In the genomic region with DNA sequence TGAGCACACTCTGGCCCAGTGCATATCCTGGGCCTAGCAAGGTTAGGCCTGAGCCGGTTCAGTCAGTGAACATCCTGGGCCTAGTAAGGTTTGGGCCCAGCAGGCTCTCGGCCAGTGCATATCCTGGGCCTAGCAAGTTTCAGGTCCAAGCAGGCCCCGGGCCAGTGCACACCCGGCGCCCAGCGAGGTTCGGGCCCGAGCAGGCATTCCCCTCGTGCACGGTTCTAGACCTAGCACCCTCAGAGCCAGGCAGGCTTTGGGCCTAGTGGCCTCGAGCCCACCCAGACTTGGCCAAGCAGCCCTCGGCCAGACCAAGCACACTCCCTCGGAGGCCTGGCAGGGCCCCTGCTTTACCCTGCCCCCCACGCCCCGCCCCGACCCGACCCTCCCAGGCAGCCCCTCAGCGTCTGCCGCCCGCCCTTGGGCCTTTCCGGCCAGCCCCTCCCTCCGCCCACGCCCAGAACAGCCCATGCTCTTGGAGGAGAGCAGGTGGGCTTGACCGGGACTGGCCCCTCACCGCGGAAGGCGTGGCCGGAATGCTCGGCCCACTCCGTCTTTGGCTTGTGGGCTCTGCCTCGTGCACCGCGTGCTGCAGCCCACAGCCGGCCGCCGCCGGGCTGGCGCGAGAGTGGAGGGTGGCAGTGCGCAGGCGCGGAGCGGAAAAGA, we compare ENCODE assay signal across 1 cellular context.
TF ChIP-seq lines count a peak whose summit lies in the region.

A gene with protein sequence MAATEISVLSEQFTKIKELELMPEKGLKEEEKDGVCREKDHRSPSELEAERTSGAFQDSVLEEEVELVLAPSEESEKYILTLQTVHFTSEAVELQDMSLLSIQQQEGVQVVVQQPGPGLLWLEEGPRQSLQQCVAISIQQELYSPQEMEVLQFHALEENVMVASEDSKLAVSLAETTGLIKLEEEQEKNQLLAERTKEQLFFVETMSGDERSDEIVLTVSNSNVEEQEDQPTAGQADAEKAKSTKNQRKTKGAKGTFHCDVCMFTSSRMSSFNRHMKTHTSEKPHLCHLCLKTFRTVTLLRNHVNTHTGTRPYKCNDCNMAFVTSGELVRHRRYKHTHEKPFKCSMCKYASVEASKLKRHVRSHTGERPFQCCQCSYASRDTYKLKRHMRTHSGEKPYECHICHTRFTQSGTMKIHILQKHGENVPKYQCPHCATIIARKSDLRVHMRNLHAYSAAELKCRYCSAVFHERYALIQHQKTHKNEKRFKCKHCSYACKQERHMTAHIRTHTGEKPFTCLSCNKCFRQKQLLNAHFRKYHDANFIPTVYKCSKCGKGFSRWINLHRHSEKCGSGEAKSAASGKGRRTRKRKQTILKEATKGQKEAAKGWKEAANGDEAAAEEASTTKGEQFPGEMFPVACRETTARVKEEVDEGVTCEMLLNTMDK (minus strand): TSS at position 630 of the 666 bp plus-strand sequence. CDS start 935 bp downstream, outside the sequence.

TF ChIP-seq in K562, 482 proteins besides CTCF, POLR2A, EP300 and RAD21 (continued from another document and continues in another):
- peak; percentile 48 for TF ChIP-seq FIP1L1 (IDR thresholded peaks at IDR 0.05; ENCODE audit: low read depth, low read length, poor library complexity, severe bottlenecking)
- TF ChIP-seq ERF (CRISPR knock-in tag; IDR thresholded peaks at IDR 0.05): peak; percentile 49; the same call in 1 of the 2 replicates
- TF ChIP-seq SRF (CRISPR knock-in tag; IDR thresholded peaks at IDR 0.05): 0 out of 4 replicates have a peak, but pooled peaks of 1 of the 2 experiments have one; percentile 25
- no peak for TF ChIP-seq ZFP1 (CRISPR knock-in tag; IDR thresholded peaks at IDR 0.05)
- peak; percentile 72; the same call in 1 of the 2 replicates for TF ChIP-seq AFF4 (CRISPR knock-in tag; IDR thresholded peaks at IDR 0.05)
- TF ChIP-seq KLF13 (tag; IDR thresholded peaks at IDR 0.05; ENCODE audit: borderline replicate concordance, low read depth): peak; percentile 41; the same call in 1 of the 2 replicates
- TF ChIP-seq CXXC5 (CRISPR knock-in tag; IDR thresholded peaks at IDR 0.05): peak; percentile 66
- TF ChIP-seq ETS1 (conservative IDR thresholded peaks at IDR 0.05; ENCODE audit: control insufficient read depth, low read depth, low read length): no peak
- peak; percentile 65; the same call in 1 of the 2 replicates for TF ChIP-seq ZNF124 (CRISPR knock-in tag; IDR thresholded peaks at IDR 0.05)
- TF ChIP-seq, protein P1, sequence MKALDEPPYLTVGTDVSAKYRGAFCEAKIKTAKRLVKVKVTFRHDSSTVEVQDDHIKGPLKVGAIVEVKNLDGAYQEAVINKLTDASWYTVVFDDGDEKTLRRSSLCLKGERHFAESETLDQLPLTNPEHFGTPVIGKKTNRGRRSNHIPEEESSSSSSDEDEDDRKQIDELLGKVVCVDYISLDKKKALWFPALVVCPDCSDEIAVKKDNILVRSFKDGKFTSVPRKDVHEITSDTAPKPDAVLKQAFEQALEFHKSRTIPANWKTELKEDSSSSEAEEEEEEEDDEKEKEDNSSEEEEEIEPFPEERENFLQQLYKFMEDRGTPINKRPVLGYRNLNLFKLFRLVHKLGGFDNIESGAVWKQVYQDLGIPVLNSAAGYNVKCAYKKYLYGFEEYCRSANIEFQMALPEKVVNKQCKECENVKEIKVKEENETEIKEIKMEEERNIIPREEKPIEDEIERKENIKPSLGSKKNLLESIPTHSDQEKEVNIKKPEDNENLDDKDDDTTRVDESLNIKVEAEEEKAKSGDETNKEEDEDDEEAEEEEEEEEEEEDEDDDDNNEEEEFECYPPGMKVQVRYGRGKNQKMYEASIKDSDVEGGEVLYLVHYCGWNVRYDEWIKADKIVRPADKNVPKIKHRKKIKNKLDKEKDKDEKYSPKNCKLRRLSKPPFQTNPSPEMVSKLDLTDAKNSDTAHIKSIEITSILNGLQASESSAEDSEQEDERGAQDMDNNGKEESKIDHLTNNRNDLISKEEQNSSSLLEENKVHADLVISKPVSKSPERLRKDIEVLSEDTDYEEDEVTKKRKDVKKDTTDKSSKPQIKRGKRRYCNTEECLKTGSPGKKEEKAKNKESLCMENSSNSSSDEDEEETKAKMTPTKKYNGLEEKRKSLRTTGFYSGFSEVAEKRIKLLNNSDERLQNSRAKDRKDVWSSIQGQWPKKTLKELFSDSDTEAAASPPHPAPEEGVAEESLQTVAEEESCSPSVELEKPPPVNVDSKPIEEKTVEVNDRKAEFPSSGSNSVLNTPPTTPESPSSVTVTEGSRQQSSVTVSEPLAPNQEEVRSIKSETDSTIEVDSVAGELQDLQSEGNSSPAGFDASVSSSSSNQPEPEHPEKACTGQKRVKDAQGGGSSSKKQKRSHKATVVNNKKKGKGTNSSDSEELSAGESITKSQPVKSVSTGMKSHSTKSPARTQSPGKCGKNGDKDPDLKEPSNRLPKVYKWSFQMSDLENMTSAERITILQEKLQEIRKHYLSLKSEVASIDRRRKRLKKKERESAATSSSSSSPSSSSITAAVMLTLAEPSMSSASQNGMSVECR (CRISPR knock-in tag; IDR thresholded peaks at IDR 0.05): no peak
- no peak for TF ChIP-seq TARDBP (IDR thresholded peaks at IDR 0.05)
- no peak for TF ChIP-seq HNRNPUL1 (IDR thresholded peaks at IDR 0.05; ENCODE audit: low read length)
- peak; percentile 96 for TF ChIP-seq MYC (IDR thresholded peaks at IDR 0.05; ENCODE audit: low read depth, low read length)
- TF ChIP-seq MYC (CRISPR knock-in tag; IDR thresholded peaks at IDR 0.05; ENCODE audit: borderline replicate concordance, low read depth): peak; percentile 78; the same call in 1 of the 2 replicates
- TF ChIP-seq CHCHD3 (CRISPR knock-in tag; IDR thresholded peaks at IDR 0.05): no peak
- no peak for TF ChIP-seq NONO (IDR thresholded peaks at IDR 0.05; ENCODE audit: low read depth in 2 of 2, low read length in 1 of 2)
- TF ChIP-seq ZNF408 (CRISPR knock-in tag; IDR thresholded peaks at IDR 0.05; ENCODE audit: low read depth): no peak
- no peak for TF ChIP-seq CREBBP (IDR thresholded peaks at IDR 0.05; ENCODE audit: low read depth, low read length)
- TF ChIP-seq ZNF224 (CRISPR knock-in tag; IDR thresholded peaks at IDR 0.05): 0 out of 2 replicates have a peak, but pooled peaks have one; percentile 36
- TF ChIP-seq, protein P2, sequence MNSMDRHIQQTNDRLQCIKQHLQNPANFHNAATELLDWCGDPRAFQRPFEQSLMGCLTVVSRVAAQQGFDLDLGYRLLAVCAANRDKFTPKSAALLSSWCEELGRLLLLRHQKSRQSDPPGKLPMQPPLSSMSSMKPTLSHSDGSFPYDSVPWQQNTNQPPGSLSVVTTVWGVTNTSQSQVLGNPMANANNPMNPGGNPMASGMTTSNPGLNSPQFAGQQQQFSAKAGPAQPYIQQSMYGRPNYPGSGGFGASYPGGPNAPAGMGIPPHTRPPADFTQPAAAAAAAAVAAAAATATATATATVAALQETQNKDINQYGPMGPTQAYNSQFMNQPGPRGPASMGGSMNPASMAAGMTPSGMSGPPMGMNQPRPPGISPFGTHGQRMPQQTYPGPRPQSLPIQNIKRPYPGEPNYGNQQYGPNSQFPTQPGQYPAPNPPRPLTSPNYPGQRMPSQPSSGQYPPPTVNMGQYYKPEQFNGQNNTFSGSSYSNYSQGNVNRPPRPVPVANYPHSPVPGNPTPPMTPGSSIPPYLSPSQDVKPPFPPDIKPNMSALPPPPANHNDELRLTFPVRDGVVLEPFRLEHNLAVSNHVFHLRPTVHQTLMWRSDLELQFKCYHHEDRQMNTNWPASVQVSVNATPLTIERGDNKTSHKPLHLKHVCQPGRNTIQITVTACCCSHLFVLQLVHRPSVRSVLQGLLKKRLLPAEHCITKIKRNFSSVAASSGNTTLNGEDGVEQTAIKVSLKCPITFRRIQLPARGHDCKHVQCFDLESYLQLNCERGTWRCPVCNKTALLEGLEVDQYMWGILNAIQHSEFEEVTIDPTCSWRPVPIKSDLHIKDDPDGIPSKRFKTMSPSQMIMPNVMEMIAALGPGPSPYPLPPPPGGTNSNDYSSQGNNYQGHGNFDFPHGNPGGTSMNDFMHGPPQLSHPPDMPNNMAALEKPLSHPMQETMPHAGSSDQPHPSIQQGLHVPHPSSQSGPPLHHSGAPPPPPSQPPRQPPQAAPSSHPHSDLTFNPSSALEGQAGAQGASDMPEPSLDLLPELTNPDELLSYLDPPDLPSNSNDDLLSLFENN (IDR thresholded peaks at IDR 0.05; ENCODE audit: low read depth in 2 of 2, low read length in 2 of 2): no peak
- no peak for TF ChIP-seq NCOA6 (IDR thresholded peaks at IDR 0.05)
- TF ChIP-seq ZNF175 (CRISPR knock-in tag; IDR thresholded peaks at IDR 0.05; ENCODE audit: low read depth): no peak
- no peak for TF ChIP-seq ARID3A (IDR thresholded peaks at IDR 0.05; ENCODE audit: borderline replicate concordance, low read depth, low read length)
- TF ChIP-seq, protein P3, sequence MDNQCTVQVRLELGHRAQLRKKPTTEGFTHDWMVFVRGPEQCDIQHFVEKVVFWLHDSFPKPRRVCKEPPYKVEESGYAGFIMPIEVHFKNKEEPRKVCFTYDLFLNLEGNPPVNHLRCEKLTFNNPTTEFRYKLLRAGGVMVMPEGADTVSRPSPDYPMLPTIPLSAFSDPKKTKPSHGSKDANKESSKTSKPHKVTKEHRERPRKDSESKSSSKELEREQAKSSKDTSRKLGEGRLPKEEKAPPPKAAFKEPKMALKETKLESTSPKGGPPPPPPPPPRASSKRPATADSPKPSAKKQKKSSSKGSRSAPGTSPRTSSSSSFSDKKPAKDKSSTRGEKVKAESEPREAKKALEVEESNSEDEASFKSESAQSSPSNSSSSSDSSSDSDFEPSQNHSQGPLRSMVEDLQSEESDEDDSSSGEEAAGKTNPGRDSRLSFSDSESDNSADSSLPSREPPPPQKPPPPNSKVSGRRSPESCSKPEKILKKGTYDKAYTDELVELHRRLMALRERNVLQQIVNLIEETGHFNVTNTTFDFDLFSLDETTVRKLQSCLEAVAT (IDR thresholded peaks at IDR 0.05): no peak
- no peak for TF ChIP-seq HDAC8 (tag; IDR thresholded peaks at IDR 0.05)
- TF ChIP-seq ZNF507 (tag; conservative IDR thresholded peaks at IDR 0.05): no peak
- peak; percentile 29; the same call in 1 of the 2 replicates for TF ChIP-seq KLF16 (IDR thresholded peaks at IDR 0.05)
- TF ChIP-seq HNRNPH1 (optimal IDR thresholded peaks at IDR 0.05; ENCODE audit: low read depth, low read length): no peak
- no peak for TF ChIP-seq ADNP (tag; IDR thresholded peaks at IDR 0.05)
- TF ChIP-seq EZH2 (IDR thresholded peaks at IDR 0.05; ENCODE audit: borderline replicate concordance, low read depth, low read length): no peak
- peak in 1 of 2 experiments; percentile 66; a peak in 2 of 4 replicates for TF ChIP-seq MAZ (CRISPR knock-in tag; conservative IDR thresholded peaks at IDR 0.05 in 1 of 2, IDR thresholded peaks at IDR 0.05 in 1 of 2)
- no peak for TF ChIP-seq RBM22 (IDR thresholded peaks at IDR 0.05; ENCODE audit: low read depth, low read length, poor library complexity, severe bottlenecking)
- TF ChIP-seq BRD4 (IDR thresholded peaks at IDR 0.05): peak; percentile 73; the same call in 1 of the 2 replicates
- no peak for TF ChIP-seq KLF1 (tag; IDR thresholded peaks at IDR 0.05)
- TF ChIP-seq TGIF2 (CRISPR knock-in tag; IDR thresholded peaks at IDR 0.05): no peak
- TF ChIP-seq ZBTB34 (CRISPR knock-in tag; IDR thresholded peaks at IDR 0.05): no peak
- peak; percentile 97 for TF ChIP-seq L3MBTL2 (IDR thresholded peaks at IDR 0.05)
- TF ChIP-seq ZNF232 (CRISPR knock-in tag; IDR thresholded peaks at IDR 0.05): peak; percentile 89; the same call in 1 of the 2 replicates
